In the genomic region with DNA sequence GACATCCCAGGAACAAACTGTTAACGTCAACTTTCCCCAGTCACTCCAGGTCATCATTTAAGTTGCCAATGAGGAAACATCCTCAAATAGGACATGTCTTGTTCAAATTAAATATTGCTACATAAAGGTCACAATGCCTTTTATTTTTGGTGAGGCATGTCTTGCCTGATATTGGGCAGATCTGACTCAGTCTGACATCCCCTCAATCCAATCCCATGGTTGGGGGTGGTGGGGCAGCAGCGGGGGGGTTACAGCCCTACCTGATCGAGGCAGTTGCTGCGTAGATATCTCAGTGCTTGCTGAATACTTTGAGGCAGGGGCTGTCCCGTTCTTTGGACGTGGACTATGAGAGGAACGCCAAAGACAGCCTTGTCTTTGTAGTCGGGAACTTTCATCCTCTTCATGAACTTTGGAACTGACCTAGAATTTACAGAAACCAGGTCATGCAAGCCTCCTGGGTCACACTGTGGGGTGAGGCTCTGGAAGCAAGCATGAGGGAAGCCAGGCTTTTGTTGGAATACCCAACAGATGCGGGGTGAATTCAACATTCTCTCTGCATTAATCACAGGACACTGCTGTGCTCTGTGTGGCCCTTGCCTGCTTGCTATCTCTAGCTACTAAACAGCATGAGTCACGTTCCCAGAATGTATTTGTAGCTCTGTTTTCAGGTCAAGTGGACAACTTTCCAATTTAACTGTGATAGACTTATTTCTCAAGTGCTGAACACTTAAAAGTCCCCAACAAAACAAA, we compare ENCODE assay signal across 8 cellular contexts.
DNase-seq lines count a peak whose midpoint lies in the region; ATAC-seq and TF ChIP-seq lines count a peak whose summit lies in the region.

No MANE protein-coding gene starts in this region.

- peak overlapping the region; percentile 72 for H3K4me2 ChIP-seq in PC-3 (ENCODE audit: low read length)

- no peaks in the 10 kb centered on the region for H3K27me3 Mint-ChIP-seq in Calu3 (ENCODE audit: unreplicated experiment)
- no peaks in the 10 kb centered on the region for H3K27me3 Mint-ChIP-seq in osteocyte (ENCODE audit: unreplicated experiment)

- peak overlapping the region; percentile 28; the same call in 1 of the 2 replicates for H2AFZ ChIP-seq in PC-3 (ENCODE audit: low read length)

- H3K9me3 Mint-ChIP-seq in Calu3 (ENCODE audit: low read depth, unreplicated experiment): no peaks in the 10 kb centered on the region
- H3K9me3 Mint-ChIP-seq in osteocyte (ENCODE audit: unreplicated experiment): no peaks in the 10 kb centered on the region

- H3K4me1 Mint-ChIP-seq in Calu3 (ENCODE audit: low read depth, unreplicated experiment): peaks cover 11% of the 10 kb centered on the region
- peaks cover 53% of the 10 kb centered on the region for H3K4me1 Mint-ChIP-seq in osteocyte (ENCODE audit: unreplicated experiment)

- no peaks in the 10 kb centered on the region; the same call in 1 of the 2 replicates for H3K79me2 ChIP-seq in PC-3 (ENCODE audit: low read length)

- TF ChIP-seq CTCF in Calu3 (IDR thresholded peaks at IDR 0.05; ENCODE audit: unreplicated experiment) (no peak), PC-3 (conservative IDR thresholded peaks at IDR 0.05; ENCODE audit: low read depth, low read length) (no peak), fibroblast of pulmonary artery (IDR thresholded peaks at IDR 0.05; ENCODE audit: low read length, missing control alignments) (no peak), osteocyte (IDR thresholded peaks at IDR 0.05) (no peak)

- no peaks in the 10 kb centered on the region for H4K20me1 ChIP-seq in PC-3 (ENCODE audit: low read length)

- H3K27ac ChIP-seq in PC-3 (ENCODE audit: low read length): peak overlapping the region; percentile 80

- H3K36me3 ChIP-seq in PC-3 (ENCODE audit: low read depth, low read length): peaks cover 14% of the 10 kb centered on the region

- H3K4me3 ChIP-seq in PC-3 (ENCODE audit: low read length) (no peak overlapping the region), fibroblast of pulmonary artery (replicated peaks; ENCODE audit: low read depth, low read length) (peak overlapping the region; percentile 13)

- peak overlapping the region; percentile 25 for H3K27ac Mint-ChIP-seq in Calu3 (ENCODE audit: unreplicated experiment)
- peak overlapping the region; percentile 86 for H3K27ac Mint-ChIP-seq in osteocyte (ENCODE audit: unreplicated experiment)

- ATAC-seq in PC-3 (peak; percentile 98), GM21723 (IDR thresholded peaks at IDR 0.05; ENCODE audit: unreplicated experiment) (no peak), GM19463 (IDR thresholded peaks at IDR 0.05; ENCODE audit: unreplicated experiment) (no peak)

- no peaks in the 10 kb centered on the region for H3K27me3 ChIP-seq in PC-3 (ENCODE audit: low read length)

- CTCF ChIA-PET in Calu3 (lab: Charles Lee): interaction anchor here (0.5 to 0.7 kb wide), 2 partner anchors 11 to 29 kb away, joined by 3 read pairs; no protein-coding TSS in a partner anchor
- CTCF ChIA-PET in PC-3 (lab: Charles Lee): no interaction called here

- POLR2A ChIA-PET in PC-3 (lab: Charles Lee; ENCODE audit: unreplicated experiment): no interaction called here

- peak overlapping the region; percentile 18; the same call in 1 of the 2 replicates for H3K9ac ChIP-seq in PC-3 (ENCODE audit: low read length)

- peak; percentile 14 for DNase-seq in Calu3
- DNase-seq in PC-3: peak; percentile 90
- DNase-seq in fibroblast of pulmonary artery (ENCODE audit: low read depth): peak; percentile 94
- no peak for DNase-seq in osteocyte (ENCODE audit: extremely low spot score, unreplicated experiment)
- DNase-seq in activated CD4-positive, alpha-beta T cell treated with anti-CD3 and anti-CD28 coated beads, Interleukin-2, amount 50 U/mL, for 1 hour: no peak
- DNase-seq in NCI-H82 (lab: John Stamatoyannopoulos, UW): no peak

- H3K36me3 Mint-ChIP-seq in Calu3 (ENCODE audit: insufficient read depth, unreplicated experiment): no peaks in the 10 kb centered on the region
- H3K36me3 Mint-ChIP-seq in osteocyte (ENCODE audit: unreplicated experiment): peaks cover 53% of the 10 kb centered on the region

- BruUV-seq in Calu3 (replicated peaks; lab: Mats Ljungman, UMichigan): no TSS peak
- BruUV-seq in PC-3 (replicated peaks; lab: Mats Ljungman, UMichigan): no TSS peak

- H3K9me2 ChIP-seq in PC-3 (replicated peaks; ENCODE audit: low read length): no peaks in the 10 kb centered on the region

- H3K4me1 ChIP-seq in PC-3 (ENCODE audit: insufficient read depth, low read length): peaks cover 31% of the 10 kb centered on the region

- no peaks in the 10 kb centered on the region for H3K9me3 ChIP-seq in PC-3 (ENCODE audit: low read length)

- H3F3A ChIP-seq in PC-3 (ENCODE audit: low read length, unreplicated experiment): no peaks in the 10 kb centered on the region

- intact Hi-C loops in Calu3 (cut with micrococcal nuclease; ENCODE audit: unreplicated experiment): no loop called here
- intact Hi-C loops in PC-3 (cut with micrococcal nuclease): loop anchor here (10.0 kb wide), 2 partner anchors 159 to 419 kb away; a partner anchor contains a TSS

- H3K4me3 Mint-ChIP-seq in Calu3 (ENCODE audit: low read depth, unreplicated experiment): no peak overlapping the region
- H3K4me3 Mint-ChIP-seq in osteocyte (ENCODE audit: unreplicated experiment): no peak overlapping the region

Comparison
In these comparisons a context has a peak if more than half of its experiments do, and no peak if none do; other contexts are left out.
1. DNase-seq: peak in Calu3 (single experiment), PC-3 (single experiment) and fibroblast of pulmonary artery (single experiment); none in osteocyte (single experiment), activated CD4-positive, alpha-beta T cell treated with anti-CD3 and anti-CD28 coated beads, Interleukin-2, amount 50 U/mL, for 1 hour (single experiment) and NCI-H82 (single experiment).